15 cellular contexts compared by ENCODE assay signal in the genomic region with DNA sequence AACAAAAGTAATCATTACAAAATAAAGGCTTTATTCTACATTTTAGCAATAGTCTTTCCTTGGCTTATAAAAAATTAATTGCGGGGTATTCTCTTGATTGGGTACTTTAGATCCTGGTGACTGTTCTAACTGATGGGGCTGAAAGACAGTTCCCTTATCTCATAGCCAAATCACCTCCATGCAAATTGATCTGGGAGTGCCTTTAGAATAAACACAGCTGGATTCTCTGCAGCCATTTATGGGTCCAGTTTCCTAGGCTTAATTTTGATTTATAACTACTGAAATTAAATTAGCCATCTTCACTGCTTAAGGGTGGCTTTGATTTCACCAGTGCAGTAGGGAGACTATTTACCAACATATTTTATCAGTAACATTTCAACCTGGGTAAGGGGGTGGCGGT.
DNase-seq lines count a peak whose midpoint lies in the region; ATAC-seq and TF ChIP-seq lines count a peak whose summit lies in the region.
"Had no signal": no experiment of that assay in that cellular context is flagged by ENCODE, and none has a peak within 500 bp of the region (broad histone marks: within the 10 kb centered on the region; RNA-seq: fewer than 3 reads in every experiment).

No MANE protein-coding gene starts in this region.

- peak; percentile 9 for DNase-seq in NCI-H1105 treated with DMSO at 0.1 percent for 48 hours (lab: John Stamatoyannopoulos, UW)
- DNase-seq in NCI-H1105 (lab: John Stamatoyannopoulos, UW): no peak
- DNase-seq in NCI-H69 (lab: John Stamatoyannopoulos, UW): peak; percentile 43
- peak; percentile 27 for DNase-seq in SK-N-SH
- DNase-seq in activated naive CD4-positive, alpha-beta T cell treated with anti-CD3 and anti-CD28 coated beads for 36 hours: no peak
- DNase-seq: AML-193; Caco-2; CD4-positive, alpha-beta T cell; GM23248; HCEC 1CT had no signal

- H3K4me3 ChIP-seq in SK-N-SH (ENCODE audit: low read depth in 2 of 2, low read length in 1 of 2): no peak overlapping the region
- H3K4me3 ChIP-seq: A549, GM23248 had no signal

- H3K9me3 ChIP-seq in SK-N-SH: no peaks in the 10 kb centered on the region
- H3K9me3 ChIP-seq: A549, Caco-2 had no signal

- H3K27ac Mint-ChIP-seq in activated naive CD4-positive, alpha-beta T cell treated with anti-CD3 and anti-CD28 coated beads for 36 hours: no peak overlapping the region
- H3K27ac Mint-ChIP-seq: CD4-positive, alpha-beta T cell had no signal

- no peaks in the 10 kb centered on the region for H3K79me2 ChIP-seq in SK-N-SH (ENCODE audit: insufficient read depth)

- no peak for TF ChIP-seq RAD21 in SK-N-SH (IDR thresholded peaks at IDR 0.05; ENCODE audit: low read length)

- no peaks in the 10 kb centered on the region for H3F3A ChIP-seq in SK-N-SH (replicated peaks; ENCODE audit: insufficient read depth)

- no peaks in the 10 kb centered on the region for H3K36me3 ChIP-seq in SK-N-SH (replicated peaks in 1 of 2; ENCODE audit: control insufficient read depth in 1 of 2, insufficient read depth in 2 of 2, low read length in 1 of 2)

- no peaks in the 10 kb centered on the region for H3K9me2 ChIP-seq in SK-N-SH

- intact Hi-C loops in activated naive CD4-positive, alpha-beta T cell treated with anti-CD3 and anti-CD28 coated beads for 36 hours (cut with micrococcal nuclease): no loop called here

- H3K27me3 ChIP-seq in SK-N-SH (ENCODE audit: insufficient read depth): no peaks in the 10 kb centered on the region

- POLR2A ChIA-PET in SK-N-SH (lab: Yijun Ruan, JAX): no interaction called here

- 12% methylated on average over 2 of the region's 2 CpGs for WGBS in SK-N-SH (ENCODE audit: low lambda C conversion rate)

- ATAC-seq in GM21737 (IDR thresholded peaks at IDR 0.05; ENCODE audit: unreplicated experiment) (no peak), GM18867 (IDR thresholded peaks at IDR 0.05; ENCODE audit: unreplicated experiment) (no peak)
- ATAC-seq: A549 had no signal

- TF ChIP-seq EP300 in SK-N-SH (IDR thresholded peaks at IDR 0.05; ENCODE audit: borderline replicate concordance in 1 of 2, low read depth in 1 of 2, low read length in 1 of 2): peak in 1 of 2 experiments; percentile 58; a peak in 1 of 4 replicates

- H3K36me3 Mint-ChIP-seq in activated naive CD4-positive, alpha-beta T cell treated with anti-CD3 and anti-CD28 coated beads for 36 hours (ENCODE audit: low read depth): no peaks in the 10 kb centered on the region

- no peak for TF ChIP-seq CTCF in SK-N-SH (IDR thresholded peaks at IDR 0.05)

- H4K20me1 ChIP-seq in SK-N-SH (ENCODE audit: insufficient read depth): no peaks in the 10 kb centered on the region

- H3K27ac ChIP-seq in SK-N-SH (ENCODE audit: low read depth in 2 of 2, low read length in 1 of 2): no peak overlapping the region
- H3K27ac ChIP-seq: 22Rv1, A549, C4-2B, GM23248 had no signal

- no peak overlapping the region for H3K4me3 Mint-ChIP-seq in activated naive CD4-positive, alpha-beta T cell treated with anti-CD3 and anti-CD28 coated beads for 36 hours
- H3K4me3 Mint-ChIP-seq: CD4-positive, alpha-beta T cell had no signal

- no peaks in the 10 kb centered on the region for H3K4me1 Mint-ChIP-seq in activated naive CD4-positive, alpha-beta T cell treated with anti-CD3 and anti-CD28 coated beads for 36 hours (ENCODE audit: low read depth)

- H3K4me1 ChIP-seq in SK-N-SH (ENCODE audit: control insufficient read depth in 1 of 2, insufficient read depth in 2 of 2, low read depth in 1 of 2, low read length in 1 of 2): no peaks in the 10 kb centered on the region
- H3K4me1 ChIP-seq: A549, Caco-2 had no signal

- peaks cover 2% of the 10 kb centered on the region for H3K9me3 Mint-ChIP-seq in activated naive CD4-positive, alpha-beta T cell treated with anti-CD3 and anti-CD28 coated beads for 36 hours

- CTCF ChIA-PET in SK-N-SH (lab: Yijun Ruan, JAX): no interaction called here
- CTCF ChIA-PET in activated naive CD4-positive, alpha-beta T cell treated with anti-CD3 and anti-CD28 coated beads for 36 hours (lab: Charles Lee): no interaction called here

- H2AFZ ChIP-seq in SK-N-SH (ENCODE audit: low read depth): no peak overlapping the region
- H2AFZ ChIP-seq: GM23248 had no signal

- H3K9ac ChIP-seq in SK-N-SH: no peak overlapping the region
- H3K9ac ChIP-seq: GM23248 had no signal

- H3K27me3 Mint-ChIP-seq in activated naive CD4-positive, alpha-beta T cell treated with anti-CD3 and anti-CD28 coated beads for 36 hours (ENCODE audit: low read depth): no peaks in the 10 kb centered on the region
- H3K27me3 Mint-ChIP-seq: CD4-positive, alpha-beta T cell had no signal

- H3K4me2 ChIP-seq in SK-N-SH: no peak overlapping the region
- H3K4me2 ChIP-seq: A549 had no signal

TF ChIP-seq in SK-N-SH, 30 proteins besides CTCF, POLR2A, EP300 and RAD21:
- TF ChIP-seq GATA2 (CRISPR knock-in tag; IDR thresholded peaks at IDR 0.05) (peak; percentile 64), GABPA (IDR thresholded peaks at IDR 0.05; ENCODE audit: low read depth) (no peak)

Comparison
In these comparisons a context has a peak if more than half of its experiments do, and no peak if none do; other contexts are left out.
1. DNase-seq: peak in NCI-H1105 treated with DMSO at 0.1 percent for 48 hours (single experiment), NCI-H69 (single experiment) and SK-N-SH (single experiment); none in NCI-H1105 (single experiment) and activated naive CD4-positive, alpha-beta T cell treated with anti-CD3 and anti-CD28 coated beads for 36 hours (single experiment).